22 cellular contexts compared by ENCODE assay signal in the genomic region with DNA sequence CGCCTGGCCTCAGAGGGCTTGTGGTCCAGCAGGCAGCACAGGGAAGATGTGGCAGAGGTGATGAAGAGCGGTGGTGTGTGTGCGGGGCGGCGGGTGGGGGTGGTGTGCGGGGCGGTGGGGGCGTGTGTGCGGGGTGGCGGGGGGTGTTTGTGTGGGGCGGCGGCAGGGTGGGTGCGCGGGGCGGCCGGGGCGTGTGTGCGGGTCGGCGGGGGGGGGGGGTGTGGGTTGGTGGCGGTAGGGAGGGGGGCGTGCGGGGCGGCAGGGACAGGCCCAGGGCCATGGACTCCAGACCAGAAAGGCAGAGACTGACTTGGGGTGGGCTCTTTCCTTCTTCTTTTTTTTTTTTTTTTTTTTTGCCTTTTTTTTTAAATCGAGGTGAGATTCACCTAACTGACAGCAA.
"Had no signal": no experiment of that assay in that cellular context is flagged by ENCODE, and none has a peak within 500 bp of the region (broad histone marks: within the 10 kb centered on the region; RNA-seq: fewer than 3 reads in every experiment).

No MANE protein-coding gene starts in this region.

- H3K9ac ChIP-seq: parathyroid adenoma had no signal

- ATAC-seq: sciatic nerve had no signal

- H3K9me3 Mint-ChIP-seq: naive thymus-derived CD4-positive, alpha-beta T cell; neural crest cell had no signal

- H3K36me3 Mint-ChIP-seq: naive thymus-derived CD4-positive, alpha-beta T cell had no signal

- H3K27ac ChIP-seq: esophagus squamous epithelium, hepatocyte, parathyroid adenoma, prostate gland, stomach, thoracic aorta, transverse colon had no signal

- H2AFZ ChIP-seq: hepatocyte, parathyroid adenoma had no signal

- H3K36me3 ChIP-seq: esophagus squamous epithelium, prostate gland, spleen, stomach, thoracic aorta, transverse colon had no signal

- H3K27me3 ChIP-seq: hepatocyte had no signal

- H3K4me3 ChIP-seq: esophagus squamous epithelium, hepatocyte, prostate gland, stomach, thoracic aorta, transverse colon had no signal

- H3K9me3 ChIP-seq: esophagus squamous epithelium, prostate gland, spleen, stomach, thoracic aorta, transverse colon had no signal

- DNase-seq: cerebellar nuclear complex; esophagus squamous epithelium; foreskin fibroblast; head of caudate nucleus; kidney; left cardiac atrium; left ventricle myocardium superior; naive thymus-derived CD4-positive, alpha-beta T cell; spleen; stimulated activated CD4-positive, alpha-beta T cell treated with anti-CD3 and anti-CD28 coated beads, Interleukin-15, amount 100 ng/mL, for 24 hours; stimulated activated CD4-positive, alpha-beta T cell treated with anti-CD3 and anti-CD28 coated beads, Interleukin-1b, Interleukin-23, amount 100 ng/mL, for 48 hours; stimulated activated CD4-positive, alpha-beta T cell treated with anti-CD3 and anti-CD28 coated beads, Interleukin-4, amount 100 ng/mL, for 24 hours; stomach; substantia nigra; transverse colon had no signal

- FAIRE-seq: colon, kidney had no signal
